20 cellular contexts compared by ENCODE assay signal in genomic region chr14:101454229-101454628, GRCh38.
"Had no signal": no experiment of that assay in that cellular context is flagged by ENCODE, and none has a peak within 500 bp of the region (broad histone marks: within the 10 kb centered on the region; RNA-seq: fewer than 3 reads in every experiment).

No MANE protein-coding gene starts in this region.

- H3K4me3 Mint-ChIP-seq: activated CD4-positive, alpha-beta T cell treated with anti-CD3 and anti-CD28 coated beads, Interleukin-2, amount 10 ng/mL, durations not matched to agents 7 days and 5 days; activated CD8-positive, alpha-beta T cell treated with anti-CD3 and anti-CD28 coated beads, Interleukin-2, amount 10 ng/mL, durations not matched to agents 7 days and 5 days; activated T-helper 17 cell treated with anti-CD3 and anti-CD28 coated beads, Interleukin-2, amount 50 U/mL, for 72 hours; central memory CD8-positive, alpha-beta T cell; nephron progenitor cell had no signal

- H3K4me1 Mint-ChIP-seq: activated CD4-positive, alpha-beta T cell treated with anti-CD3 and anti-CD28 coated beads, Interleukin-2, amount 10 ng/mL, durations not matched to agents 7 days and 5 days; activated T-helper 17 cell treated with anti-CD3 and anti-CD28 coated beads, Interleukin-2, amount 50 U/mL, for 72 hours; central memory CD8-positive, alpha-beta T cell had no signal

- H3K36me3 ChIP-seq: esophagus muscularis mucosa, gastroesophageal sphincter, sigmoid colon, upper lobe of left lung had no signal

- H3K9me3 ChIP-seq: esophagus muscularis mucosa, gastroesophageal sphincter, mucosa of descending colon, sigmoid colon, upper lobe of left lung had no signal

- H3K9me3 Mint-ChIP-seq: activated CD4-positive, alpha-beta T cell treated with anti-CD3 and anti-CD28 coated beads, Interleukin-2, amount 10 ng/mL, durations not matched to agents 7 days and 5 days; activated naive CD4-positive, alpha-beta T cell treated with anti-CD3 and anti-CD28 coated beads, Interleukin-2, amount 50 U/mL, for 72 hours; activated T-helper 17 cell treated with anti-CD3 and anti-CD28 coated beads, Interleukin-2, amount 50 U/mL, for 72 hours; central memory CD8-positive, alpha-beta T cell had no signal

- ATAC-seq: activated CD4-positive, CD25-positive, alpha-beta regulatory T cell treated with anti-CD3 and anti-CD28 coated beads, Interleukin-2, amount 50 U/mL, for 24 hours; activated CD8-positive, alpha-beta T cell treated with anti-CD3 and anti-CD28 coated beads, Interleukin-2, amount 10 ng/mL, durations not matched to agents 7 days and 5 days; activated naive CD4-positive, alpha-beta T cell treated with anti-CD3 and anti-CD28 coated beads, Interleukin-2, amount 50 U/mL, for 72 hours; activated T-helper 17 cell treated with anti-CD3 and anti-CD28 coated beads, Interleukin-2, amount 50 U/mL, for 72 hours; gastroesophageal sphincter; left cardiac atrium; mucosa of descending colon had no signal

- DNase-seq: activated CD4-positive, alpha-beta T cell treated with anti-CD3 and anti-CD28 coated beads, Interleukin-2, amount 10 ng/mL, durations not matched to agents 7 days and 5 days; activated CD8-positive, alpha-beta T cell treated with anti-CD3 and anti-CD28 coated beads, Interleukin-2, amount 10 ng/mL, durations not matched to agents 7 days and 5 days; effector memory CD4-positive, alpha-beta T cell; left cardiac atrium; mesenchymal stem cell; mucosa of descending colon; nephron progenitor cell; occipital lobe; stimulated activated CD4-positive, alpha-beta T cell treated with anti-CD3 and anti-CD28 coated beads, Interleukin-4, amount 100 ng/mL, for 1 hour; stimulated activated naive CD4-positive, alpha-beta T cell; T-helper 2 cell; upper lobe of left lung had no signal

- H3K4me3 ChIP-seq: esophagus muscularis mucosa, gastroesophageal sphincter, mucosa of descending colon, sigmoid colon, upper lobe of left lung had no signal

- H3K27ac Mint-ChIP-seq: activated CD4-positive, alpha-beta T cell treated with anti-CD3 and anti-CD28 coated beads, Interleukin-2, amount 10 ng/mL, durations not matched to agents 7 days and 5 days; activated CD8-positive, alpha-beta T cell treated with anti-CD3 and anti-CD28 coated beads, Interleukin-2, amount 10 ng/mL, durations not matched to agents 7 days and 5 days; activated naive CD4-positive, alpha-beta T cell treated with anti-CD3 and anti-CD28 coated beads, Interleukin-2, amount 50 U/mL, for 72 hours; activated T-helper 17 cell treated with anti-CD3 and anti-CD28 coated beads, Interleukin-2, amount 50 U/mL, for 72 hours; nephron progenitor cell had no signal

- H3K27ac ChIP-seq: esophagus muscularis mucosa, gastroesophageal sphincter, sigmoid colon, upper lobe of left lung, VCaP had no signal
